Comparison of ENCODE assay signal across 6 cellular contexts in genomic region chr1:79226963-79227362, GRCh38.
"Had no signal": no experiment of that assay in that cellular context is flagged by ENCODE, and none has a peak within 500 bp of the region (broad histone marks: within the 10 kb centered on the region; RNA-seq: fewer than 3 reads in every experiment).

No MANE protein-coding gene starts in this region.

- H3K4me3 ChIP-seq: K562 had no signal

- H3K27ac Mint-ChIP-seq: IgD-negative memory B cell had no signal

- FAIRE-seq: HepG2, HTR-8/SVneo, K562 had no signal

- ATAC-seq: HepG2, K562 had no signal

- H3K4me1 Mint-ChIP-seq: IgD-negative memory B cell had no signal

- H3K36me3 Mint-ChIP-seq: IgD-negative memory B cell had no signal

- H3K27ac ChIP-seq: HL-60 had no signal

- H3K27me3 Mint-ChIP-seq: IgD-negative memory B cell had no signal

- H3K4me3 Mint-ChIP-seq: IgD-negative memory B cell had no signal

- DNase-seq: IMR-90 had no signal
